Comparison of ENCODE assay signal across 15 cellular contexts in the genomic region with DNA sequence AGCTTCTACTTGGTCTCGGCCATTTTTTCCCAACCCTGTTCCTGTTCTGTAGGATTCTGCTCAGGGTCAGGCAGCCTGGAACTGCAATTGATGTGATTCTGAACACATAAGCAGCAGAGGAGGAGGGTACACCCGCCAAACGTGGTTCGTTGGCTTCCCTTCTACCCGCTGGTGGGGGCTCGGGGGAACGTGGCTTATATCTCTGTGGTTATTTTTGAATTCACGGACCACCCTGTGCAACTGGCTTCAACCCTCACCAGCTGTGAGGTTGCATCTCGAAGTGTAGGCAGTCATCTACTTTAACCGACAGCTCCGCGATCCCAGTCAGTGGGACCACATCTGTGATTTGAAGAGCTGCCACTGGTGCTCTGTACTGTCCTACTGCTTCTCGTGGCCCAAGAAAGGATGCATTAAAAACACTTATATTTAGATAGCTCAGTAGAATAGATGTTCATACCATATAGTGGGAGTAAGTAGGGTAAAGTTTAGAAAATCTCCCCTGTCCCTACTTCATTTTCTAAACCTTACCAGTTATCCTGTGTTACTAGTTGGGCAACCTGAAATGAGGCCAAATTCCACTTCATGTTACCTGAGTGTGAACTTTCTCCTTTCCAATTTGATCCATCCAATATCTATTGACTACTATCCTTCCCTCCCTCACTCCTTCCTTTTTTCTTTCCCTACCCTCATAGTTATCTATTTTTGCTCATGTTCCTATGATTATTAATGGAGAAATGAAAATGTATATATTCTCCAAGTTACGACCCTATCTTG.
DNase-seq lines count a peak whose midpoint lies in the region; ATAC-seq and TF ChIP-seq lines count a peak whose summit lies in the region.
"Had no signal": no experiment of that assay in that cellular context is flagged by ENCODE, and none has a peak within 500 bp of the region (broad histone marks: within the 10 kb centered on the region; RNA-seq: fewer than 3 reads in every experiment).

No MANE protein-coding gene starts in this region.

- no peak for TF ChIP-seq POLR2A in gastroesophageal sphincter (IDR thresholded peaks at IDR 0.05)

- TF ChIP-seq CTCF in Loucy (conservative IDR thresholded peaks at IDR 0.05; ENCODE audit: low read length) (no peak), gastroesophageal sphincter (IDR thresholded peaks at IDR 0.05) (no peak), brain microvascular endothelial cell (IDR thresholded peaks at IDR 0.05; ENCODE audit: low read depth, low read length, missing control alignments) (no peak)

- no peaks in the 10 kb centered on the region for H3K9me2 ChIP-seq in Loucy (replicated peaks; ENCODE audit: low read depth, low read length)

- no peak for TF ChIP-seq EP300 in gastroesophageal sphincter (IDR thresholded peaks at IDR 0.05)

- peaks cover 17% of the 10 kb centered on the region; the same call in 1 of the 2 replicates for H3K79me2 ChIP-seq in Loucy (ENCODE audit: insufficient read depth, low read length)

- H3K9ac ChIP-seq in Loucy (ENCODE audit: low read depth, low read length, poor library complexity, severe bottlenecking), result peak overlapping the region; percentile 100

- peak overlapping the region; percentile 45 for H3K27ac ChIP-seq in right cardiac atrium (ENCODE audit: low read length)
- H3K27ac ChIP-seq in gastroesophageal sphincter, result peak overlapping the region in 3 of 4 donors; percentile 85 to 93 (median 91)
- peak overlapping the region; percentile 79 for H3K27ac ChIP-seq in thymus (ENCODE audit: low read depth)
- H3K27ac ChIP-seq in brain microvascular endothelial cell, result no peak overlapping the region
- H3K27ac ChIP-seq: C4-2B had no signal

- intact Hi-C loops in right cardiac atrium (cut with DNase I), result loop anchor here in 3 of 4 donors (5.0 to 10.0 kb wide), 3 partner anchors 87 to 363 kb away; no protein-coding TSS in a partner anchor
- intact Hi-C loops in Right ventricle myocardium superior (cut with DNase I), result no loop called here

- no peaks in the 10 kb centered on the region for H3K36me3 ChIP-seq in Loucy (ENCODE audit: insufficient read depth, low read length)
- no peaks in the 10 kb centered on the region for H3K36me3 ChIP-seq in gastroesophageal sphincter
- no peaks in the 10 kb centered on the region for H3K36me3 ChIP-seq in thymus (ENCODE audit: control insufficient read depth, insufficient read depth)
- no peaks in the 10 kb centered on the region for H3K36me3 ChIP-seq in brain microvascular endothelial cell (replicated peaks)
- H3K36me3 ChIP-seq: vagina had no signal

- no peak overlapping the region for H3K4me3 ChIP-seq in right cardiac atrium (ENCODE audit: low read length)
- peak overlapping the region; percentile 90 for H3K4me3 ChIP-seq in Loucy (ENCODE audit: low read length, poor library complexity, severe bottlenecking)
- no peak overlapping the region for H3K4me3 ChIP-seq in gastroesophageal sphincter
- peak overlapping the region; percentile 67 for H3K4me3 ChIP-seq in thymus (ENCODE audit: low read length)
- H3K4me3 ChIP-seq in brain microvascular endothelial cell (ENCODE audit: low read depth, low read length), result no peak overlapping the region
- H3K4me3 ChIP-seq: mucosa of descending colon had no signal

- H3K4me2 ChIP-seq in Loucy (ENCODE audit: low read depth, low read length, poor library complexity, severe bottlenecking), result peak overlapping the region; percentile 84

- 54% methylated on average over 14 of the region's 14 CpGs for WGBS in right cardiac atrium
- 40 to 56% methylated on average over 1 to 7 of the region's 14 CpGs for WGBS in gastroesophageal sphincter (ENCODE audit: low coverage in 1 of 2), 2 donors
- WGBS in thymus, result 14% methylated on average over 14 of the region's 14 CpGs

- H4K20me1 ChIP-seq in Loucy (ENCODE audit: insufficient read depth, low read length, poor library complexity, severe bottlenecking), result no peaks in the 10 kb centered on the region

- H3K9me3 ChIP-seq in right cardiac atrium (ENCODE audit: control insufficient read depth, low read length) (no peaks in the 10 kb centered on the region), Loucy (ENCODE audit: insufficient read depth, low read depth, low read length) (no peaks in the 10 kb centered on the region), gastroesophageal sphincter (no peaks in the 10 kb centered on the region), thymus (ENCODE audit: control insufficient read depth) (no peaks in the 10 kb centered on the region)
- H3K9me3 ChIP-seq: mucosa of descending colon, vagina had no signal

- ATAC-seq in right cardiac atrium (no peak), Right ventricle myocardium superior (ENCODE audit: poor library complexity) (no peak), gastroesophageal sphincter (no peak), HG02973 (IDR thresholded peaks at IDR 0.05; ENCODE audit: unreplicated experiment) (no peak)
- ATAC-seq: mucosa of descending colon, Panc1 had no signal

- H3K27me3 ChIP-seq in right cardiac atrium (ENCODE audit: control insufficient read depth, insufficient read depth), result no peaks in the 10 kb centered on the region
- H3K27me3 ChIP-seq in Loucy (ENCODE audit: insufficient read depth, low read length, poor library complexity, severe bottlenecking), result no peaks in the 10 kb centered on the region
- no peaks in the 10 kb centered on the region for H3K27me3 ChIP-seq in gastroesophageal sphincter
- no peaks in the 10 kb centered on the region for H3K27me3 ChIP-seq in thymus (ENCODE audit: control insufficient read depth, insufficient read depth)
- no peaks in the 10 kb centered on the region for H3K27me3 ChIP-seq in brain microvascular endothelial cell (replicated peaks)
- H3K27me3 ChIP-seq: vagina had no signal

- no peak overlapping the region for H2AFZ ChIP-seq in Loucy (ENCODE audit: low read length)

- H3K4me1 ChIP-seq in right cardiac atrium (ENCODE audit: control insufficient read depth, insufficient read depth, low read length), result peaks cover 3% of the 10 kb centered on the region
- H3K4me1 ChIP-seq in Loucy (ENCODE audit: insufficient read depth, low read length, poor library complexity, severe bottlenecking), result peaks cover 22% of the 10 kb centered on the region
- peaks cover 0 to 20% (median 0%) of the 10 kb centered on the region in 3 donors for H3K4me1 ChIP-seq in gastroesophageal sphincter
- H3K4me1 ChIP-seq in thymus (ENCODE audit: control insufficient read depth, insufficient read depth, low read length), result peaks cover 4% of the 10 kb centered on the region

- in situ Hi-C loops in brain microvascular endothelial cell (cut with HindIII; ENCODE audit: low pct_ligation_motif_present, low sequenced_read_pairs), result no loop called here

- peaks cover 7% of the 10 kb centered on the region; the same call in 1 of the 2 replicates for H3F3A ChIP-seq in Loucy (ENCODE audit: low read depth)

- DNase-seq in right cardiac atrium (no peak), Right ventricle myocardium superior (no peak), brain microvascular endothelial cell (no peak), NCI-H1417 (lab: John Stamatoyannopoulos, UW) (no peak)
- DNase-seq: caudate nucleus; mucosa of descending colon; NCI-H1436; stimulated activated CD4-positive, alpha-beta T cell treated with anti-CD3 and anti-CD28 coated beads, Interleukin-1b, Interleukin-23, amount 100 ng/mL, for 48 hours had no signal

Comparison
In these comparisons a context has a peak if more than half of its experiments do, and no peak if none do; other contexts are left out.
1. H3K4me3 ChIP-seq: peak in Loucy (single experiment) and thymus (single experiment); none in right cardiac atrium (single experiment), gastroesophageal sphincter (0 of 2) and brain microvascular endothelial cell (single experiment).